ENCODE assay signal across 9 cellular contexts in the genomic region with DNA sequence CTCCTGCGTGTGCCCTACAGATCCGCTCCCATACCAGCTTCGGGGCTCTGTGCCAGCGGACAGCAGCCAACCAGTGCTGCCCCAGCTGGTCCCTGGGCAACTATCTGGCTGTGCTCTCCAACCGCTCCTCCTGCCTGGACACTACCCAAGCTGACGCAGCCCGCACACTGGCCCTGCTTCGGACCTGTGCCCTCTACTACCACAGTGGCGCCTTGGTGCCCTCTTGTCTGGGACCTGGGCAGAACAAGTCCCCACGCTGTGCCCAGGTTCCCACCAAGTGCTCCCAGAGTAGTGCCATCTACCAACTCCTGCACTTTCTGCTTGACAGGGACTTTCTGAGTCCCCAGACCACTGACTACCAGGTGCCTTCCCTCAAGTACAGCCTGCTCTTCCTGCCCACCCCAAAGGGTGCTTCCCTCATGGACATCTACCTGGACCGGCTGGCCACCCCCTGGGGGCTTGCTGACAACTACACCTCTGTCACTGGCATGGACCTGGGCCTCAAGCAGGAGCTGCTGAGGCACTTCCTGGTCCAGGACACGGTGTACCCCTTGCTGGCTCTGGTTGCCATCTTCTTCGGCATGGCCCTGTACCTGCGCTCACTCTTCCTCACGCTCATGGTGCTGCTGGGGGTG. TPM values are rescaled to one million over a fixed set of nuclear protein-coding genes. Genes with fewer than 3 reads are reported as not detected.
A peak's percentile ranks its signal among the peaks of the same experiment; 100 is the strongest.
DNase-seq lines count a peak whose midpoint lies in the region; ATAC-seq and TF ChIP-seq lines count a peak whose summit lies in the region.
"Had no signal": no experiment of that assay in that cellular context is flagged by ENCODE, and none has a peak within 500 bp of the region (broad histone marks: within the 10 kb centered on the region; RNA-seq: fewer than 3 reads in every experiment).

No MANE protein-coding gene starts in this region.

- POLR2A ChIA-PET in activated CD8-positive, alpha-beta T cell treated with anti-CD3 and anti-CD28 coated beads, Interleukin-2, amount 10 ng/mL, durations not matched to agents 7 days and 5 days (lab: Charles Lee): interaction anchor here (1.7 kb wide), 1 partner anchor 16 kb away, joined by 5 read pairs; the partner anchor contains the start of gene KNSTRN

- H3K27ac ChIP-seq in GM23338 (ENCODE audit: low read depth) (no peak overlapping the region), hepatocyte (no peak overlapping the region), skeletal muscle tissue (ENCODE audit: low read depth, low read length) (peak overlapping the region; percentile 45)

- peak overlapping the region in 2 of 3 donors; percentile 27 to 68 for H3K9ac ChIP-seq in skeletal muscle tissue (ENCODE audit: low read depth in 1 of 3, low read length in 3 of 3)

- DNase-seq in GM23338 (ENCODE audit: low spot score): no peak
- no peak for DNase-seq in activated CD8-positive, alpha-beta T cell treated with anti-CD3 and anti-CD28 coated beads, Interleukin-2, amount 10 ng/mL, durations not matched to agents 7 days and 5 days
- DNase-seq in hepatocyte (ENCODE audit: low spot score): no peak
- no peak for DNase-seq in SIG-M5 (lab: John Stamatoyannopoulos, UW)
- DNase-seq in activated effector memory CD4-positive, alpha-beta T cell treated with anti-CD3 and anti-CD28 coated beads, Interleukin-2, amount 50 U/mL, for 16 hours: no peak
- no peak for DNase-seq in NCI-H226

- 0 out of 2 replicates have a peak, but pooled peaks cover 3% of the 10 kb centered on the region for H3F3A ChIP-seq in GM23338 (replicated peaks; ENCODE audit: low read depth)

- H4K20me1 ChIP-seq in GM23338 (replicated peaks; ENCODE audit: insufficient read depth) (no peaks in the 10 kb centered on the region), hepatocyte (ENCODE audit: insufficient read depth, poor library complexity, severe bottlenecking) (no peaks in the 10 kb centered on the region)

- H3K4me3 ChIP-seq in GM23338 (peak overlapping the region; percentile 51), hepatocyte (no peak overlapping the region), skeletal muscle tissue (ENCODE audit: low read length in 3 of 3) (peak overlapping the region; percentile 10 to 67 (median 52))

- WGBS in hepatocyte (ENCODE audit: low lambda C conversion rate, missing lambda C conversion rate): 96% methylated on average over 15 of the region's 15 CpGs

- CTCF ChIA-PET in activated CD8-positive, alpha-beta T cell treated with anti-CD3 and anti-CD28 coated beads, Interleukin-2, amount 10 ng/mL, durations not matched to agents 7 days and 5 days (lab: Charles Lee): interaction anchor here (0.6 to 8.4 kb wide), 18 partner anchors 10 to 167 kb away, joined by 3 to 109 read pairs (median 6); partner anchors contain the start of genes CCDC9B, DISP2, INAFM2 and IVD

- H3K9me3 Mint-ChIP-seq in GM23338: peaks cover 2% of the 10 kb centered on the region; the same call in 1 of the 3 replicates
- H3K9me3 Mint-ChIP-seq in activated CD8-positive, alpha-beta T cell treated with anti-CD3 and anti-CD28 coated beads, Interleukin-2, amount 10 ng/mL, durations not matched to agents 7 days and 5 days (ENCODE audit: insufficient read depth): no peaks in the 10 kb centered on the region

- H3K79me2 ChIP-seq in GM23338 (replicated peaks; ENCODE audit: insufficient read depth) (no peaks in the 10 kb centered on the region), hepatocyte (no peaks in the 10 kb centered on the region)

- no peak overlapping the region for H3K27ac Mint-ChIP-seq in GM23338
- peak overlapping the region; percentile 85 for H3K27ac Mint-ChIP-seq in activated CD8-positive, alpha-beta T cell treated with anti-CD3 and anti-CD28 coated beads, Interleukin-2, amount 10 ng/mL, durations not matched to agents 7 days and 5 days

- TF ChIP-seq CTCF in GM23338 (conservative IDR thresholded peaks at IDR 0.05; ENCODE audit: low read depth in 2 of 2) (no peak), hepatocyte (IDR thresholded peaks at IDR 0.05; ENCODE audit: poor library complexity) (no peak)

- peak overlapping the region; percentile 96 for H2AFZ ChIP-seq in GM23338
- H2AFZ ChIP-seq in hepatocyte: no peak overlapping the region

- peaks cover 36% of the 10 kb centered on the region for H3K27me3 Mint-ChIP-seq in GM23338 (ENCODE audit: insufficient read depth, low read depth, poor library complexity)
- peaks cover 7% of the 10 kb centered on the region for H3K27me3 Mint-ChIP-seq in activated CD8-positive, alpha-beta T cell treated with anti-CD3 and anti-CD28 coated beads, Interleukin-2, amount 10 ng/mL, durations not matched to agents 7 days and 5 days (ENCODE audit: low read depth)

- H3K4me3 Mint-ChIP-seq in GM23338: peak overlapping the region; percentile 47; the same call in 2 of the 3 replicates
- H3K4me3 Mint-ChIP-seq in activated CD8-positive, alpha-beta T cell treated with anti-CD3 and anti-CD28 coated beads, Interleukin-2, amount 10 ng/mL, durations not matched to agents 7 days and 5 days: peak overlapping the region; percentile 77

- H3K36me3 Mint-ChIP-seq in GM23338 (ENCODE audit: low read depth): no peaks in the 10 kb centered on the region; the same call in 2 of the 3 replicates
- H3K36me3 Mint-ChIP-seq in activated CD8-positive, alpha-beta T cell treated with anti-CD3 and anti-CD28 coated beads, Interleukin-2, amount 10 ng/mL, durations not matched to agents 7 days and 5 days (ENCODE audit: low read depth): no peaks in the 10 kb centered on the region

- peaks cover 18% of the 10 kb centered on the region for H3K4me1 Mint-ChIP-seq in GM23338
- peaks cover 33% of the 10 kb centered on the region for H3K4me1 Mint-ChIP-seq in activated CD8-positive, alpha-beta T cell treated with anti-CD3 and anti-CD28 coated beads, Interleukin-2, amount 10 ng/mL, durations not matched to agents 7 days and 5 days (ENCODE audit: low read depth)

- H3K36me3 ChIP-seq in GM23338 (ENCODE audit: insufficient read depth): no peaks in the 10 kb centered on the region
- H3K36me3 ChIP-seq in hepatocyte (replicated peaks; ENCODE audit: insufficient read depth, low read depth): no peaks in the 10 kb centered on the region
- no peaks in the 10 kb centered on the region for H3K36me3 ChIP-seq in skeletal muscle tissue (ENCODE audit: control insufficient read depth in 3 of 3, insufficient read depth in 3 of 3, low read length in 3 of 3)

- H3K4me2 ChIP-seq in GM23338: peak overlapping the region; percentile 81
- peak overlapping the region; percentile 87 for H3K4me2 ChIP-seq in hepatocyte

- H3K4me1 ChIP-seq in GM23338 (ENCODE audit: insufficient read depth): peaks cover 6% of the 10 kb centered on the region
- peaks cover 6% of the 10 kb centered on the region for H3K4me1 ChIP-seq in hepatocyte (ENCODE audit: insufficient read depth)
- peaks cover 19 to 33% (median 32%) of the 10 kb centered on the region in 3 donors for H3K4me1 ChIP-seq in skeletal muscle tissue (ENCODE audit: control insufficient read depth in 3 of 3, insufficient read depth in 3 of 3, low read length in 3 of 3)

- no peak for ATAC-seq in GM23338
- ATAC-seq in activated CD8-positive, alpha-beta T cell treated with anti-CD3 and anti-CD28 coated beads, Interleukin-2, amount 10 ng/mL, durations not matched to agents 7 days and 5 days: no peak
- no peak for ATAC-seq in HG03095 (IDR thresholded peaks at IDR 0.05; ENCODE audit: unreplicated experiment)

- H3K27me3 ChIP-seq in GM23338 (ENCODE audit: insufficient read depth) (peaks cover 28% of the 10 kb centered on the region), hepatocyte (no peaks in the 10 kb centered on the region), skeletal muscle tissue (ENCODE audit: control insufficient read depth in 3 of 3, insufficient read depth in 3 of 3, low read length in 3 of 3) (no peaks in the 10 kb centered on the region)

- no peaks in the 10 kb centered on the region for H3K9me3 ChIP-seq in hepatocyte (ENCODE audit: low read depth)
- no peaks in the 10 kb centered on the region for H3K9me3 ChIP-seq in skeletal muscle tissue (ENCODE audit: control insufficient read depth in 3 of 3, low read length in 3 of 3)

- no peaks in the 10 kb centered on the region for H3K9me2 ChIP-seq in GM23338 (ENCODE audit: insufficient read depth)
- no peaks in the 10 kb centered on the region for H3K9me2 ChIP-seq in hepatocyte (replicated peaks; ENCODE audit: insufficient read depth)

TF ChIP-seq in GM23338, 12 proteins besides CTCF, POLR2A, EP300 and RAD21 (continues in another document):
- TF ChIP-seq CREB1 (CRISPR knock-in tag; IDR thresholded peaks at IDR 0.05; ENCODE audit: low read depth) (no peak), STAT1 (IDR thresholded peaks at IDR 0.05; ENCODE audit: unreplicated experiment) (no peak)

RNA-seq across cellular contexts. Expression of gene DISP2, which starts 9.1 kb away (rescaled TPM):
- total RNA-seq in GM23338 (2014; rRNA removed; shearing (Covaris generic)): 1.0 and 1.3 TPM in 2 replicates
- 2.2 and 2.5 TPM in 2 replicates for polyA plus RNA-seq in GM23338 (2016; fragmentation: Nextera tagmentation; extraction: Ambion mirVana)
- 1 to 10 TPM in 1 of 2 experiments, under 1 TPM in 1; 0.82 to 2.6 TPM for total RNA-seq in activated CD8-positive, alpha-beta T cell treated with anti-CD3 and anti-CD28 coated beads, Interleukin-2, amount 10 ng/mL, durations not matched to agents 7 days and 5 days
- 0.12 and 1.0 TPM in 2 replicates for total RNA-seq in hepatocyte
- 0.93 and 1.5 TPM in 2 replicates for polyA plus RNA-seq in hepatocyte
- under 0.01 TPM for total RNA-seq in skeletal muscle tissue

RNA-seq across cellular contexts. Expression of gene KNSTRN, which starts 15.4 kb away (rescaled TPM):
- 67.9 and 76.4 TPM in 2 replicates for total RNA-seq in GM23338 (2014; rRNA removed; shearing (Covaris generic))
- polyA plus RNA-seq in GM23338 (2016; fragmentation: Nextera tagmentation; extraction: Ambion mirVana) (62.7 and 80.4 TPM in 2 replicates), hepatocyte (14.0 and 14.9 TPM in 2 replicates)
- 10 to 100 TPM; 71.1 to 74.1 TPM for total RNA-seq in activated CD8-positive, alpha-beta T cell treated with anti-CD3 and anti-CD28 coated beads, Interleukin-2, amount 10 ng/mL, durations not matched to agents 7 days and 5 days
- total RNA-seq in hepatocyte (22.9 and 24.0 TPM in 2 replicates), skeletal muscle tissue (15.7 TPM)

RNA-seq across cellular contexts. Expression of gene PHGR1, which starts 16.3 kb away (rescaled TPM):
- not detected in 2 replicates for total RNA-seq in GM23338 (2014; rRNA removed; shearing (Covaris generic))
- polyA plus RNA-seq in GM23338 (2016; fragmentation: Nextera tagmentation; extraction: Ambion mirVana) (not detected in 2 replicates), hepatocyte (207 and 222 TPM in 2 replicates)
- not detected for total RNA-seq in activated CD8-positive, alpha-beta T cell treated with anti-CD3 and anti-CD28 coated beads, Interleukin-2, amount 10 ng/mL, durations not matched to agents 7 days and 5 days
- total RNA-seq in hepatocyte (49.8 and 76.1 TPM in 2 replicates), skeletal muscle tissue (not detected)
- total RNA-seq: T-helper 1 cell treated with Interleukin-12 subunit alpha and Interleukin-12 subunit beta and Interleukin-4 antibody, amounts not matched to agents 30 ng/mL and 1 ng/mL, for 36 hours had no signal

RNA-seq across cellular contexts. Expression of gene CCDC9B, which starts 26.4 kb away (rescaled TPM):
- 0.97 and 1.2 TPM in 2 replicates for total RNA-seq in GM23338 (2014; rRNA removed; shearing (Covaris generic))
- polyA plus RNA-seq in GM23338 (2016; fragmentation: Nextera tagmentation; extraction: Ambion mirVana) (0.18 and 0.23 TPM in 2 replicates), hepatocyte (5.3 and 7.6 TPM in 2 replicates)
- total RNA-seq in activated CD8-positive, alpha-beta T cell treated with anti-CD3 and anti-CD28 coated beads, Interleukin-2, amount 10 ng/mL, durations not matched to agents 7 days and 5 days: under 1 TPM; 0.76 to 0.84 TPM
- total RNA-seq in hepatocyte (1.8 and 4.0 TPM in 2 replicates), skeletal muscle tissue (2.1 TPM)

RNA-seq across cellular contexts. Expression of gene IVD, which starts 38.4 kb away (rescaled TPM):
- total RNA-seq in GM23338 (2014; rRNA removed; shearing (Covaris generic)): 64.0 and 75.4 TPM in 2 replicates
- polyA plus RNA-seq in GM23338 (2016; fragmentation: Nextera tagmentation; extraction: Ambion mirVana) (53.5 and 54.1 TPM in 2 replicates), hepatocyte (56.6 and 71.6 TPM in 2 replicates)
- total RNA-seq in activated CD8-positive, alpha-beta T cell treated with anti-CD3 and anti-CD28 coated beads, Interleukin-2, amount 10 ng/mL, durations not matched to agents 7 days and 5 days: 10 to 100 TPM; 77.7 to 79.9 TPM
- total RNA-seq in hepatocyte (27.1 and 31.5 TPM in 2 replicates), skeletal muscle tissue (33.4 TPM)

Comparison
In these comparisons a context has a peak if more than half of its experiments do, and no peak if none do; other contexts are left out.
1. RNA of gene PHGR1, which starts 16.3 kb away (total RNA-seq): 49.8 to 76.1 TPM in hepatocyte; not detected in GM23338, not detected in activated CD8-positive, alpha-beta T cell treated with anti-CD3 and anti-CD28 coated beads, Interleukin-2, amount 10 ng/mL, durations not matched to agents 7 days and 5 days and not detected in skeletal muscle tissue (single experiment); every median in the first group is over 10 times any median in the second.